In genomic region chr6:121335111-121336008, GRCh38 we compare ENCODE assay signal across 8 cellular contexts. TPM values are rescaled to one million over a fixed set of nuclear protein-coding genes. Genes with fewer than 3 reads are reported as not detected.
DNase-seq lines count a peak whose midpoint lies in the region; ATAC-seq, FAIRE-seq and TF ChIP-seq lines count a peak whose summit lies in the region.

No MANE protein-coding gene starts in this region.

- peak overlapping the region; percentile 93 for H3K27ac ChIP-seq in angular gyrus (ENCODE audit: low read depth, low read length)
- H3K27ac ChIP-seq in keratinocyte (ENCODE audit: control insufficient read depth, insufficient read depth, low read length): peak overlapping the region; percentile 93
- peak overlapping the region; percentile 80 for H3K27ac ChIP-seq in substantia nigra (ENCODE audit: low read depth, low read length, poor library complexity, severe bottlenecking)

- dilution Hi-C loops in keratinocyte (cut with MboI; ENCODE audit: extremely low pct_ligation_motif_present, low sequenced_read_pairs): no loop called here

- peaks cover 6% of the 10 kb centered on the region for H3K4me1 ChIP-seq in keratinocyte (ENCODE audit: control insufficient read depth, extremely low read depth, insufficient read depth, low read length)

- DNase-seq in Jurkat, Clone E6-1 (ENCODE audit: low read depth, low spot score): no peak
- DNase-seq in keratinocyte (ENCODE audit: low read depth, low spot score) (no peak), substantia nigra (lab: John Stamatoyannopoulos, UW) (no peak), globus pallidus (ENCODE audit: low spot score) (no peak), left lobe of liver (ENCODE audit: low spot score) (no peak)

- peak overlapping the region; percentile 96 for H3K4me2 ChIP-seq in keratinocyte (ENCODE audit: control insufficient read depth, extremely low read depth, insufficient read depth, low read depth, low read length)

- no peak for TF ChIP-seq CTCF in keratinocyte (optimal IDR thresholded peaks at IDR 0.05 in 1 of 3, IDR thresholded peaks at IDR 0.05 in 1 of 3, conservative IDR thresholded peaks at IDR 0.05 in 1 of 3; ENCODE audit: extremely low read depth in 1 of 3, insufficient read depth in 2 of 3, low read length in 3 of 3)

- ATAC-seq in GM18858 (IDR thresholded peaks at IDR 0.05; ENCODE audit: unreplicated experiment): peak; percentile 3
- ATAC-seq in HG02588 (IDR thresholded peaks at IDR 0.05; ENCODE audit: unreplicated experiment): no peak
- no peak for ATAC-seq in left lobe of liver

- no peak for FAIRE-seq in keratinocyte (lab: Jason Lieb, UNC)

- peak overlapping the region; percentile 86 for H3K9ac ChIP-seq in keratinocyte (ENCODE audit: control insufficient read depth, extremely low read depth, insufficient read depth, low read length)

- peak overlapping the region; percentile 83 for H3K4me3 ChIP-seq in Jurkat, Clone E6-1 (ENCODE audit: low read length)
- H3K4me3 ChIP-seq in keratinocyte (ENCODE audit: control insufficient read depth in 2 of 3, extremely low read depth in 1 of 3, insufficient read depth in 2 of 3, low read depth in 1 of 3, low read length in 3 of 3): peak overlapping the region; percentile 82 to 95 (median 94)

- no peaks in the 10 kb centered on the region for H4K20me1 ChIP-seq in keratinocyte (ENCODE audit: control insufficient read depth, extremely low read depth, insufficient read depth, low read length)

- no peaks in the 10 kb centered on the region for H3K9me1 ChIP-seq in keratinocyte (ENCODE audit: control insufficient read depth, extremely low read depth, insufficient read depth, low read length)

- H3K79me2 ChIP-seq in keratinocyte (ENCODE audit: control insufficient read depth, insufficient read depth, low read length): peaks cover 3% of the 10 kb centered on the region

- no peaks in the 10 kb centered on the region for H3K9me3 ChIP-seq in keratinocyte (ENCODE audit: control insufficient read depth, low read depth, low read length)

- H3K27me3 ChIP-seq in keratinocyte (ENCODE audit: control insufficient read depth, extremely low read depth, insufficient read depth, low read length): no peaks in the 10 kb centered on the region

- peak overlapping the region; percentile 94 for H2AFZ ChIP-seq in keratinocyte (ENCODE audit: control insufficient read depth, low read length)

- H3K36me3 ChIP-seq in keratinocyte (ENCODE audit: control insufficient read depth in 2 of 2, extremely low read depth in 1 of 2, insufficient read depth in 2 of 2, low read length in 2 of 2): no peaks in the 10 kb centered on the region

RNA-seq across cellular contexts. Expression of gene TBC1D32, which starts 1.1 kb away (rescaled TPM):
- polyA plus RNA-seq in Jurkat, Clone E6-1 (2012; ENCODE audit: insufficient read depth, insufficient read length): 6.1 TPM
- polyA plus RNA-seq in keratinocyte: 4.6 to 8.3 TPM (median 6.7 TPM) in 3 replicates
- polyA plus RNA-seq in keratinocyte (2011; ENCODE audit: low read depth): 15.0 TPM
- 1.1 and 2.1 TPM in 2 replicates for polyA plus RNA-seq in keratinocyte (2011; cell fraction: cytosol; rRNA removed)
- polyA plus RNA-seq in keratinocyte (2011; cell fraction: nucleus; rRNA removed): 10.8 and 13.0 TPM in 2 replicates
- polyA plus RNA-seq in keratinocyte (2012; ENCODE audit: low replicate concordance): 2.5 and 2.8 TPM in 2 replicates
- polyA minus RNA-seq in keratinocyte: 3.9 to 12.2 TPM (median 8.8 TPM) in 3 replicates
- polyA minus RNA-seq in keratinocyte (2011; cell fraction: cytosol; rRNA and poly(A)+ RNA removed): 2.9 TPM
- polyA minus RNA-seq in keratinocyte (2011; cell fraction: nucleus; rRNA and poly(A)+ RNA removed): 15.5 and 23.0 TPM in 2 replicates
- 0.75 TPM for total RNA-seq in left lobe of liver
